Comparison of ENCODE assay signal across 21 cellular contexts in genomic region chr6:157753291-157753690, GRCh38.
DNase-seq lines count a peak whose midpoint lies in the region; TF ChIP-seq lines count a peak whose summit lies in the region.
"Had no signal": no experiment of that assay in that cellular context is flagged by ENCODE, and none has a peak within 500 bp of the region (broad histone marks: within the 10 kb centered on the region; RNA-seq: fewer than 3 reads in every experiment).

No MANE protein-coding gene starts in this region.

- no peak overlapping the region for H3K9ac ChIP-seq in mesendoderm (ENCODE audit: low read length)

- no peak overlapping the region for H3K4me3 Mint-ChIP-seq in activated T-cell treated with anti-CD3 and anti-CD28 coated beads, Interleukin-2, amount 50 U/mL, for 24 hours
- no peak overlapping the region for H3K4me3 Mint-ChIP-seq in type B pancreatic cell
- H3K4me3 Mint-ChIP-seq: brain, mesothelial cell of epicardium, neural crest cell had no signal

- no peaks in the 10 kb centered on the region for H4K20me1 ChIP-seq in PC-9 (ENCODE audit: insufficient read depth)

- H3K27me3 ChIP-seq in PC-9 (ENCODE audit: insufficient read depth, low read depth) (no peaks in the 10 kb centered on the region), vagina (no peaks in the 10 kb centered on the region), testis (no peaks in the 10 kb centered on the region), mesendoderm (ENCODE audit: insufficient read depth, low read length, poor library complexity) (no peaks in the 10 kb centered on the region)
- H3K27me3 ChIP-seq: gastroesophageal sphincter had no signal

- H3K27me3 Mint-ChIP-seq in activated T-cell treated with anti-CD3 and anti-CD28 coated beads, Interleukin-2, amount 50 U/mL, for 24 hours, result no peaks in the 10 kb centered on the region
- H3K27me3 Mint-ChIP-seq in type B pancreatic cell, result peaks cover 3% of the 10 kb centered on the region

- no peak overlapping the region for H2BK15ac ChIP-seq in mesendoderm (replicated peaks; ENCODE audit: low read depth)

- no peaks in the 10 kb centered on the region for H3K79me1 ChIP-seq in mesendoderm (ENCODE audit: low read length)

- H3K36me3 ChIP-seq in PC-9 (ENCODE audit: low read depth), result no peaks in the 10 kb centered on the region
- no peaks in the 10 kb centered on the region for H3K36me3 ChIP-seq in vagina
- no peaks in the 10 kb centered on the region for H3K36me3 ChIP-seq in testis (ENCODE audit: low read depth, missing control alignments)
- no peaks in the 10 kb centered on the region for H3K36me3 ChIP-seq in mesendoderm (ENCODE audit: control insufficient read depth, insufficient read depth, low read length)
- H3K36me3 ChIP-seq: gastroesophageal sphincter had no signal

- intact Hi-C loops in PC-9 (cut with micrococcal nuclease; ENCODE audit: unreplicated experiment) (no loop called here), vagina (cut with DNase I) (no loop called here), testis (cut with DNase I; ENCODE audit: low total_unique reads) (no loop called here)

- BruUV-seq in PC-9 (replicated peaks; lab: Mats Ljungman, UMichigan), result no TSS peak

- H3K79me2 ChIP-seq in PC-9 (ENCODE audit: low read depth), result no peaks in the 10 kb centered on the region
- H3K79me2 ChIP-seq in mesendoderm (ENCODE audit: control insufficient read depth, insufficient read depth, low read length), result no peaks in the 10 kb centered on the region

- H3K27ac ChIP-seq in PC-9 (no peak overlapping the region), vagina (peak overlapping the region; percentile 1), testis (no peak overlapping the region), mesendoderm (ENCODE audit: low read depth, low read length) (no peak overlapping the region)
- H3K27ac ChIP-seq: coronary artery, gastroesophageal sphincter, psoas muscle had no signal

- H3K9me3 ChIP-seq in PC-9 (ENCODE audit: insufficient read depth, low read depth), result no peaks in the 10 kb centered on the region
- H3K9me3 ChIP-seq in vagina, result no peaks in the 10 kb centered on the region
- H3K9me3 ChIP-seq in testis, result no peaks in the 10 kb centered on the region
- H3K9me3 ChIP-seq: gastroesophageal sphincter, psoas muscle had no signal

- peak overlapping the region; percentile 6 for H3K27ac Mint-ChIP-seq in activated T-cell treated with anti-CD3 and anti-CD28 coated beads, Interleukin-2, amount 50 U/mL, for 24 hours
- no peak overlapping the region for H3K27ac Mint-ChIP-seq in type B pancreatic cell
- H3K27ac Mint-ChIP-seq: brain, mesothelial cell of epicardium had no signal

- TF ChIP-seq CTCF in PC-9 (conservative IDR thresholded peaks at IDR 0.05), result no peak
- no peak for TF ChIP-seq CTCF in epithelial cell of esophagus (IDR thresholded peaks at IDR 0.05; ENCODE audit: insufficient read depth, low read depth, low read length, missing control alignments)
- no peak for TF ChIP-seq CTCF in vagina (IDR thresholded peaks at IDR 0.05)
- no peak for TF ChIP-seq CTCF in testis (IDR thresholded peaks at IDR 0.05)
- no peak for TF ChIP-seq CTCF in type B pancreatic cell (conservative IDR thresholded peaks at IDR 0.05)

- peaks cover 7% of the 10 kb centered on the region for H3K9me3 Mint-ChIP-seq in activated T-cell treated with anti-CD3 and anti-CD28 coated beads, Interleukin-2, amount 50 U/mL, for 24 hours
- H3K9me3 Mint-ChIP-seq in type B pancreatic cell, result no peaks in the 10 kb centered on the region

- CTCF ChIA-PET in PC-9 (lab: Charles Lee), result no interaction called here

- no peak overlapping the region for H3K23ac ChIP-seq in mesendoderm (ENCODE audit: low read length)

- peaks cover 2% of the 10 kb centered on the region for H3K36me3 Mint-ChIP-seq in activated T-cell treated with anti-CD3 and anti-CD28 coated beads, Interleukin-2, amount 50 U/mL, for 24 hours (ENCODE audit: low read depth)
- no peaks in the 10 kb centered on the region for H3K36me3 Mint-ChIP-seq in type B pancreatic cell
- H3K36me3 Mint-ChIP-seq: brain, mesothelial cell of epicardium had no signal

- no peak for DNase-seq in activated T-cell treated with anti-CD3 and anti-CD28 coated beads, Interleukin-2, amount 50 U/mL, for 24 hours
- DNase-seq in activated T-cell treated with anti-CD3 and anti-CD28 coated beads for 4 hours, result no peak
- DNase-seq in PC-9, result peak in 1 of 2 experiments; percentile 65
- DNase-seq in epithelial cell of esophagus (ENCODE audit: low read depth), result peak; percentile 83
- no peak for DNase-seq in vagina (ENCODE audit: extremely low spot score in 2 of 2)
- DNase-seq in testis, result no peak
- no peak for DNase-seq in type B pancreatic cell (ENCODE audit: extremely low spot score, unreplicated experiment)
- DNase-seq in mesendoderm, result no peak
- DNase-seq: activated CD4-positive, alpha-beta T cell treated with anti-CD3 and anti-CD28 coated beads for 48 hours; DMS153; KG1; NCI-H1092; NCI-H2029; psoas muscle; stimulated activated CD4-positive, alpha-beta T cell treated with anti-CD3 and anti-CD28 coated beads, Interleukin-4, amount 100 ng/mL, for 1 hour had no signal

- no peak overlapping the region for H3K4ac ChIP-seq in mesendoderm (ENCODE audit: low read depth, low read length)

- no peak overlapping the region for H2AFZ ChIP-seq in PC-9

- TF ChIP-seq POLR2A in vagina (IDR thresholded peaks at IDR 0.05) (no peak), testis (IDR thresholded peaks at IDR 0.05) (no peak)

- H3K4me2 ChIP-seq in PC-9 (peak overlapping the region; percentile 9; the same call in 1 of the 2 replicates), mesendoderm (ENCODE audit: low read length) (no peak overlapping the region)
- H3K4me2 ChIP-seq: smooth muscle cell had no signal

- H3K9me2 ChIP-seq in PC-9 (ENCODE audit: insufficient read depth), result no peaks in the 10 kb centered on the region

- H2BK5ac ChIP-seq in mesendoderm (ENCODE audit: low read length), result no peak overlapping the region

- H4K5ac ChIP-seq in mesendoderm (ENCODE audit: low read length), result no peak overlapping the region

- H3K56ac ChIP-seq in mesendoderm (ENCODE audit: low read length), result no peak overlapping the region

- H2AK5ac ChIP-seq in mesendoderm (ENCODE audit: low read length), result no peak overlapping the region

- 80 to 84% methylated on average over 2 of the region's 2 CpGs for WGBS in testis, 2 donors
- no CpG with 5 or more reads among the region's 2 CpGs for WGBS in mesendoderm (ENCODE audit: extremely low coverage, insufficient coverage, low lambda C conversion rate)

- peaks cover 94% of the 10 kb centered on the region for H3K4me1 Mint-ChIP-seq in activated T-cell treated with anti-CD3 and anti-CD28 coated beads, Interleukin-2, amount 50 U/mL, for 24 hours (ENCODE audit: low read depth)
- H3K4me1 Mint-ChIP-seq in type B pancreatic cell (ENCODE audit: unreplicated experiment), result peaks cover 8% of the 10 kb centered on the region

- no peak overlapping the region for H4K8ac ChIP-seq in mesendoderm (ENCODE audit: low read depth, low read length)

- H3K4me1 ChIP-seq in PC-9 (replicated peaks; ENCODE audit: insufficient read depth), result peaks cover 17% of the 10 kb centered on the region
- H3K4me1 ChIP-seq in vagina, result peaks cover 16% of the 10 kb centered on the region
- H3K4me1 ChIP-seq in testis, result no peaks in the 10 kb centered on the region
- H3K4me1 ChIP-seq in mesendoderm (ENCODE audit: control insufficient read depth, low read depth, low read length), result no peaks in the 10 kb centered on the region

- no peak overlapping the region for H2BK120ac ChIP-seq in mesendoderm (ENCODE audit: low read depth, low read length)

- POLR2A ChIA-PET in PC-9 (lab: Charles Lee; ENCODE audit: unreplicated experiment), result no interaction called here

- H3K4me3 ChIP-seq in PC-9 (no peak overlapping the region), epithelial cell of esophagus (ENCODE audit: low read length) (no peak overlapping the region), vagina (no peak overlapping the region), testis (no peak overlapping the region), mesendoderm (ENCODE audit: low read length) (no peak overlapping the region)
- H3K4me3 ChIP-seq: coronary artery, gastroesophageal sphincter, psoas muscle, smooth muscle cell had no signal

- H3K18ac ChIP-seq in mesendoderm (ENCODE audit: low read length), result no peak overlapping the region

- no peaks in the 10 kb centered on the region for H3F3A ChIP-seq in PC-9 (ENCODE audit: insufficient read depth, low read depth)
